ENCODE assay signal across 18 cellular contexts in genomic region chr4:13523105-13523477, GRCh38. TPM values are rescaled to one million over a fixed set of nuclear protein-coding genes. Genes with fewer than 3 reads are reported as not detected.
DNase-seq lines count a peak whose midpoint lies in the region; ATAC-seq and TF ChIP-seq lines count a peak whose summit lies in the region.
"Had no signal": no experiment of that assay in that cellular context is flagged by ENCODE, and none has a peak within 500 bp of the region (broad histone marks: within the 10 kb centered on the region; RNA-seq: fewer than 3 reads in every experiment).

No MANE protein-coding gene starts in this region.

- intact Hi-C loops in activated naive CD4-positive, alpha-beta T cell treated with anti-CD3 and anti-CD28 coated beads for 36 hours (cut with micrococcal nuclease) = no loop called here

- H3K4me3 Mint-ChIP-seq in activated naive CD4-positive, alpha-beta T cell treated with anti-CD3 and anti-CD28 coated beads for 36 hours = peak overlapping the region; percentile 34
- H3K4me3 Mint-ChIP-seq in activated naive CD8-positive, alpha-beta T cell treated with anti-CD3 and anti-CD28 coated beads, Interleukin-2, amount 10 ng/mL, durations not matched to agents 7 days and 5 days = peak overlapping the region; percentile 45
- H3K4me3 Mint-ChIP-seq in stimulated activated naive CD8-positive, alpha-beta T cell treated with anti-CD3 and anti-CD28 coated beads, Interleukin-15, Interleukin-2, amounts not matched to agents 100 ng/mL and 50 ng/mL, for 24 hours = peak overlapping the region; percentile 39
- H3K4me3 Mint-ChIP-seq: HFFc6 had no signal

- peaks cover 9% of the 10 kb centered on the region for H3K9me3 Mint-ChIP-seq in activated naive CD4-positive, alpha-beta T cell treated with anti-CD3 and anti-CD28 coated beads for 36 hours
- peaks cover 5% of the 10 kb centered on the region for H3K9me3 Mint-ChIP-seq in activated naive CD8-positive, alpha-beta T cell treated with anti-CD3 and anti-CD28 coated beads, Interleukin-2, amount 10 ng/mL, durations not matched to agents 7 days and 5 days
- no peaks in the 10 kb centered on the region for H3K9me3 Mint-ChIP-seq in stimulated activated naive CD8-positive, alpha-beta T cell treated with anti-CD3 and anti-CD28 coated beads, Interleukin-15, Interleukin-2, amounts not matched to agents 100 ng/mL and 50 ng/mL, for 24 hours

- DNase-seq in activated naive CD4-positive, alpha-beta T cell treated with anti-CD3 and anti-CD28 coated beads for 36 hours = no peak
- DNase-seq in activated naive CD4-positive, alpha-beta T cell treated with Interleukin-2 at 50 U/mL for 16 hours = no peak
- peak; percentile 38 for DNase-seq in activated naive CD8-positive, alpha-beta T cell treated with anti-CD3 and anti-CD28 coated beads, Interleukin-2, amount 10 ng/mL, durations not matched to agents 7 days and 5 days
- DNase-seq in left kidney (ENCODE audit: low read depth, low spot score) = peak; percentile 16
- no peak for DNase-seq in NCI-H2196 treated with DMSO at 0.1 percent for 48 hours (lab: John Stamatoyannopoulos, UW; ENCODE audit: unreplicated experiment)
- DNase-seq in GM10248 (ENCODE audit: extremely low spot score) = no peak
- DNase-seq: ACHN; activated CD8-positive, alpha-beta memory T cell treated with anti-CD3 and anti-CD28 coated beads, Interleukin-2, amount 50 U/mL, for 4 hours; HFFc6; NCI-H2029 treated with DMSO at 0.1 percent for 48 hours; NCI-H510A; right cardiac atrium; SHP77 treated with DMSO at 0.1 percent for 48 hours had no signal

- peaks cover 7% of the 10 kb centered on the region for H3K36me3 Mint-ChIP-seq in activated naive CD4-positive, alpha-beta T cell treated with anti-CD3 and anti-CD28 coated beads for 36 hours (ENCODE audit: low read depth)
- H3K36me3 Mint-ChIP-seq in activated naive CD8-positive, alpha-beta T cell treated with anti-CD3 and anti-CD28 coated beads, Interleukin-2, amount 10 ng/mL, durations not matched to agents 7 days and 5 days = no peaks in the 10 kb centered on the region
- H3K36me3 Mint-ChIP-seq in stimulated activated naive CD8-positive, alpha-beta T cell treated with anti-CD3 and anti-CD28 coated beads, Interleukin-15, Interleukin-2, amounts not matched to agents 100 ng/mL and 50 ng/mL, for 24 hours (ENCODE audit: low read depth) = peaks cover 4% of the 10 kb centered on the region

- ATAC-seq in activated naive CD8-positive, alpha-beta T cell treated with anti-CD3 and anti-CD28 coated beads, Interleukin-2, amount 10 ng/mL, durations not matched to agents 7 days and 5 days (ENCODE audit: low read depth) = no peak
- no peak for ATAC-seq in HG03342 (IDR thresholded peaks at IDR 0.05; ENCODE audit: unreplicated experiment)
- ATAC-seq: activated CD4-positive, CD25-positive, alpha-beta regulatory T cell treated with anti-CD3 and anti-CD28 coated beads, Interleukin-2, amount 50 U/mL, for 24 hours had no signal

- peaks cover 72% of the 10 kb centered on the region for H3K27me3 Mint-ChIP-seq in activated naive CD4-positive, alpha-beta T cell treated with anti-CD3 and anti-CD28 coated beads for 36 hours (ENCODE audit: low read depth)
- peaks cover 80% of the 10 kb centered on the region for H3K27me3 Mint-ChIP-seq in activated naive CD8-positive, alpha-beta T cell treated with anti-CD3 and anti-CD28 coated beads, Interleukin-2, amount 10 ng/mL, durations not matched to agents 7 days and 5 days
- peaks cover 85% of the 10 kb centered on the region for H3K27me3 Mint-ChIP-seq in stimulated activated naive CD8-positive, alpha-beta T cell treated with anti-CD3 and anti-CD28 coated beads, Interleukin-15, Interleukin-2, amounts not matched to agents 100 ng/mL and 50 ng/mL, for 24 hours

- no peak overlapping the region for H3K27ac Mint-ChIP-seq in activated naive CD4-positive, alpha-beta T cell treated with anti-CD3 and anti-CD28 coated beads for 36 hours
- H3K27ac Mint-ChIP-seq in activated naive CD8-positive, alpha-beta T cell treated with anti-CD3 and anti-CD28 coated beads, Interleukin-2, amount 10 ng/mL, durations not matched to agents 7 days and 5 days = no peak overlapping the region
- no peak overlapping the region for H3K27ac Mint-ChIP-seq in stimulated activated naive CD8-positive, alpha-beta T cell treated with anti-CD3 and anti-CD28 coated beads, Interleukin-15, Interleukin-2, amounts not matched to agents 100 ng/mL and 50 ng/mL, for 24 hours
- H3K27ac Mint-ChIP-seq: HFFc6 had no signal

- POLR2A ChIA-PET in activated naive CD8-positive, alpha-beta T cell treated with anti-CD3 and anti-CD28 coated beads, Interleukin-2, amount 10 ng/mL, durations not matched to agents 7 days and 5 days (lab: Charles Lee) = no interaction called here
- POLR2A ChIA-PET in GM10248 (lab: Yijun Ruan, JAX) = no interaction called here

- no peak for TF ChIP-seq CTCF in GM10248 (IDR thresholded peaks at IDR 0.05; ENCODE audit: control extremely low read depth, extremely low read depth, low read depth, missing control alignments)

- CTCF ChIA-PET in activated naive CD4-positive, alpha-beta T cell treated with anti-CD3 and anti-CD28 coated beads for 36 hours (lab: Charles Lee) = no interaction called here
- CTCF ChIA-PET in GM10248 (lab: Yijun Ruan, JAX) = interaction anchor here (2.7 to 3.3 kb wide), 2 partner anchors 11 to 15 kb away, joined by 7 to 9 read pairs; no protein-coding TSS in a partner anchor

- peaks cover 17% of the 10 kb centered on the region for H3K4me1 Mint-ChIP-seq in activated naive CD4-positive, alpha-beta T cell treated with anti-CD3 and anti-CD28 coated beads for 36 hours (ENCODE audit: low read depth)
- H3K4me1 Mint-ChIP-seq in activated naive CD8-positive, alpha-beta T cell treated with anti-CD3 and anti-CD28 coated beads, Interleukin-2, amount 10 ng/mL, durations not matched to agents 7 days and 5 days = peaks cover 8% of the 10 kb centered on the region
- peaks cover 12% of the 10 kb centered on the region for H3K4me1 Mint-ChIP-seq in stimulated activated naive CD8-positive, alpha-beta T cell treated with anti-CD3 and anti-CD28 coated beads, Interleukin-15, Interleukin-2, amounts not matched to agents 100 ng/mL and 50 ng/mL, for 24 hours (ENCODE audit: low read depth)

RNA-seq across cellular contexts. Expression of gene NKX3-2, which starts 21.2 kb away (rescaled TPM):
- not detected for total RNA-seq in activated naive CD4-positive, alpha-beta T cell treated with anti-CD3 and anti-CD28 coated beads for 36 hours
- total RNA-seq in activated naive CD8-positive, alpha-beta T cell treated with anti-CD3 and anti-CD28 coated beads, Interleukin-2, amount 10 ng/mL, durations not matched to agents 7 days and 5 days = not detected
- total RNA-seq: kidney; T-helper 2 cell treated with Interferon-gamma antibody and Interleukin-4, amounts not matched to agents 100 ng/mL and 5 ng/mL, for 36 hours had no signal

RNA-seq across cellular contexts. Expression of gene RAB28, which starts 39.0 kb away (rescaled TPM):
- 10 to 100 TPM; 15.6 to 16.7 TPM for total RNA-seq in activated naive CD4-positive, alpha-beta T cell treated with anti-CD3 and anti-CD28 coated beads for 36 hours
- 10 to 100 TPM; 16.4 to 18.5 TPM for total RNA-seq in activated naive CD8-positive, alpha-beta T cell treated with anti-CD3 and anti-CD28 coated beads, Interleukin-2, amount 10 ng/mL, durations not matched to agents 7 days and 5 days

Comparison
In these comparisons a context has a peak if more than half of its experiments do, and no peak if none do; other contexts are left out.
1. DNase-seq: peak in activated naive CD8-positive, alpha-beta T cell treated with anti-CD3 and anti-CD28 coated beads, Interleukin-2, amount 10 ng/mL, durations not matched to agents 7 days and 5 days (single experiment) and left kidney (single experiment); none in activated naive CD4-positive, alpha-beta T cell treated with anti-CD3 and anti-CD28 coated beads for 36 hours (single experiment), activated naive CD4-positive, alpha-beta T cell treated with Interleukin-2 at 50 U/mL for 16 hours (single experiment), NCI-H2196 treated with DMSO at 0.1 percent for 48 hours (single experiment) and GM10248 (single experiment).
2. Peak in every context shown above with its lines, with median percentiles within 50 percentile points of each other: H3K4me3 Mint-ChIP-seq.